Comparison of ENCODE assay signal across 1 cellular context in the genomic region with DNA sequence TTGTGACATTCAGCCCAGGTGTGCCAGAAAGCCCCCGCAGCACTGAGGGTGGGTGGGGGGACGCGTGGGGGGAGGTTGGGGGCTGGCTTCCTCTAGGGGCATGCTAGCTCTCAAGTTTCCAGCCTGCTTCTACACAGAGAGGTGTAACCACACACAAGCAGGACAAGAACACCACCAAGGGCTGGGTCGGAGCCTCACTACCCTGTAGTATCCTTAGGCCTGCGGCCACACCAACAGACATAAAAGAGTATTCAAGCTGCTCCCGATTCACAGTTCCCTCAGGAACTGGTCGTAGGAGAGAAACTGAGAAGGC.
TF ChIP-seq lines count a peak whose summit lies in the region.

No MANE protein-coding gene starts in this region.

TF ChIP-seq in GM23338, 12 proteins besides CTCF, POLR2A, EP300 and RAD21 (continued from another document):
- TF ChIP-seq, protein P1, sequence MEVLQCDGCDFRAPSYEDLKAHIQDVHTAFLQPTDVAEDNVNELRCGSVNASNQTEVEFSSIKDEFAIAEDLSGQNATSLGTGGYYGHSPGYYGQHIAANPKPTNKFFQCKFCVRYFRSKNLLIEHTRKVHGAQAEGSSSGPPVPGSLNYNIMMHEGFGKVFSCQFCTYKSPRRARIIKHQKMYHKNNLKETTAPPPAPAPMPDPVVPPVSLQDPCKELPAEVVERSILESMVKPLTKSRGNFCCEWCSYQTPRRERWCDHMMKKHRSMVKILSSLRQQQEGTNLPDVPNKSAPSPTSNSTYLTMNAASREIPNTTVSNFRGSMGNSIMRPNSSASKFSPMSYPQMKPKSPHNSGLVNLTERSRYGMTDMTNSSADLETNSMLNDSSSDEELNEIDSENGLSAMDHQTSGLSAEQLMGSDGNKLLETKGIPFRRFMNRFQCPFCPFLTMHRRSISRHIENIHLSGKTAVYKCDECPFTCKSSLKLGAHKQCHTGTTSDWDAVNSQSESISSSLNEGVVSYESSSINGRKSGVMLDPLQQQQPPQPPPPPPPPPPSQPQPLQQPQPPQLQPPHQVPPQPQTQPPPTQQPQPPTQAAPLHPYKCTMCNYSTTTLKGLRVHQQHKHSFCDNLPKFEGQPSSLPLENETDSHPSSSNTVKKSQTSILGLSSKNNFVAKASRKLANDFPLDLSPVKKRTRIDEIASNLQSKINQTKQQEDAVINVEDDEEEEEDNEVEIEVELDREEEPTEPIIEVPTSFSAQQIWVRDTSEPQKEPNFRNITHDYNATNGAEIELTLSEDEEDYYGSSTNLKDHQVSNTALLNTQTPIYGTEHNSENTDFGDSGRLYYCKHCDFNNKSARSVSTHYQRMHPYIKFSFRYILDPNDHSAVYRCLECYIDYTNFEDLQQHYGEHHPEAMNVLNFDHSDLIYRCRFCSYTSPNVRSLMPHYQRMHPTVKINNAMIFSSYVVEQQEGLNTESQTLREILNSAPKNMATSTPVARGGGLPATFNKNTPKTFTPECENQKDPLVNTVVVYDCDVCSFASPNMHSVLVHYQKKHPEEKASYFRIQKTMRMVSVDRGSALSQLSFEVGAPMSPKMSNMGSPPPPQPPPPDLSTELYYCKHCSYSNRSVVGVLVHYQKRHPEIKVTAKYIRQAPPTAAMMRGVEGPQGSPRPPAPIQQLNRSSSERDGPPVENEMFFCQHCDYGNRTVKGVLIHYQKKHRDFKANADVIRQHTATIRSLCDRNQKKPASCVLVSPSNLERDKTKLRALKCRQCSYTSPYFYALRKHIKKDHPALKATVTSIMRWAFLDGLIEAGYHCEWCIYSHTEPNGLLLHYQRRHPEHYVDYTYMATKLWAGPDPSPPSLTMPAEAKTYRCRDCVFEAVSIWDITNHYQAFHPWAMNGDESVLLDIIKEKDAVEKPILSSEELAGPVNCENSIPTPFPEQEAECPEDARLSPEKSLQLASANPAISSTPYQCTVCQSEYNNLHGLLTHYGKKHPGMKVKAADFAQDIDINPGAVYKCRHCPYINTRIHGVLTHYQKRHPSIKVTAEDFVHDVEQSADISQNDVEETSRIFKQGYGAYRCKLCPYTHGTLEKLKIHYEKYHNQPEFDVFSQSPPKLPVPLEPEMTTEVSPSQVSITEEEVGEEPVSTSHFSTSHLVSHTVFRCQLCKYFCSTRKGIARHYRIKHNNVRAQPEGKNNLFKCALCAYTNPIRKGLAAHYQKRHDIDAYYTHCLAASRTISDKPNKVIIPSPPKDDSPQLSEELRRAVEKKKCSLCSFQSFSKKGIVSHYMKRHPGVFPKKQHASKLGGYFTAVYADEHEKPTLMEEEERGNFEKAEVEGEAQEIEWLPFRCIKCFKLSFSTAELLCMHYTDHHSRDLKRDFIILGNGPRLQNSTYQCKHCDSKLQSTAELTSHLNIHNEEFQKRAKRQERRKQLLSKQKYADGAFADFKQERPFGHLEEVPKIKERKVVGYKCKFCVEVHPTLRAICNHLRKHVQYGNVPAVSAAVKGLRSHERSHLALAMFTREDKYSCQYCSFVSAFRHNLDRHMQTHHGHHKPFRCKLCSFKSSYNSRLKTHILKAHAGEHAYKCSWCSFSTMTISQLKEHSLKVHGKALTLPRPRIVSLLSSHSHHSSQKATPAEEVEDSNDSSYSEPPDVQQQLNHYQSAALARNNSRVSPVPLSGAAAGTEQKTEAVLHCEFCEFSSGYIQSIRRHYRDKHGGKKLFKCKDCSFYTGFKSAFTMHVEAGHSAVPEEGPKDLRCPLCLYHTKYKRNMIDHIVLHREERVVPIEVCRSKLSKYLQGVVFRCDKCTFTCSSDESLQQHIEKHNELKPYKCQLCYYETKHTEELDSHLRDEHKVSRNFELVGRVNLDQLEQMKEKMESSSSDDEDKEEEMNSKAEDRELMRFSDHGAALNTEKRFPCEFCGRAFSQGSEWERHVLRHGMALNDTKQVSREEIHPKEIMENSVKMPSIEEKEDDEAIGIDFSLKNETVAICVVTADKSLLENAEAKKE (CRISPR knock-in tag; IDR thresholded peaks at IDR 0.05) = no peak
- TF ChIP-seq EZH2 (IDR thresholded peaks at IDR 0.05; ENCODE audit: low read depth, unreplicated experiment) (no peak), EZH2phosphoT487 (IDR thresholded peaks at IDR 0.05; ENCODE audit: unreplicated experiment) (no peak), ZNF331 (CRISPR knock-in tag; IDR thresholded peaks at IDR 0.05; ENCODE audit: low read depth) (no peak), STAT1 (IDR thresholded peaks at IDR 0.05; ENCODE audit: unreplicated experiment) (no peak), CREB1 (CRISPR knock-in tag; IDR thresholded peaks at IDR 0.05; ENCODE audit: low read depth) (no peak), JUNB (IDR thresholded peaks at IDR 0.05; ENCODE audit: unreplicated experiment) (no peak), ZNF114 (CRISPR knock-in tag; IDR thresholded peaks at IDR 0.05) (no peak), POLR2AphosphoS5 (IDR thresholded peaks at IDR 0.05; ENCODE audit: low read depth) (no peak)
- TF ChIP-seq, protein P2, sequence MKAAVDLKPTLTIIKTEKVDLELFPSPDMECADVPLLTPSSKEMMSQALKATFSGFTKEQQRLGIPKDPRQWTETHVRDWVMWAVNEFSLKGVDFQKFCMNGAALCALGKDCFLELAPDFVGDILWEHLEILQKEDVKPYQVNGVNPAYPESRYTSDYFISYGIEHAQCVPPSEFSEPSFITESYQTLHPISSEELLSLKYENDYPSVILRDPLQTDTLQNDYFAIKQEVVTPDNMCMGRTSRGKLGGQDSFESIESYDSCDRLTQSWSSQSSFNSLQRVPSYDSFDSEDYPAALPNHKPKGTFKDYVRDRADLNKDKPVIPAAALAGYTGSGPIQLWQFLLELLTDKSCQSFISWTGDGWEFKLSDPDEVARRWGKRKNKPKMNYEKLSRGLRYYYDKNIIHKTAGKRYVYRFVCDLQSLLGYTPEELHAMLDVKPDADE (IDR thresholded peaks at IDR 0.05) = no peak
- TF ChIP-seq, protein P3, sequence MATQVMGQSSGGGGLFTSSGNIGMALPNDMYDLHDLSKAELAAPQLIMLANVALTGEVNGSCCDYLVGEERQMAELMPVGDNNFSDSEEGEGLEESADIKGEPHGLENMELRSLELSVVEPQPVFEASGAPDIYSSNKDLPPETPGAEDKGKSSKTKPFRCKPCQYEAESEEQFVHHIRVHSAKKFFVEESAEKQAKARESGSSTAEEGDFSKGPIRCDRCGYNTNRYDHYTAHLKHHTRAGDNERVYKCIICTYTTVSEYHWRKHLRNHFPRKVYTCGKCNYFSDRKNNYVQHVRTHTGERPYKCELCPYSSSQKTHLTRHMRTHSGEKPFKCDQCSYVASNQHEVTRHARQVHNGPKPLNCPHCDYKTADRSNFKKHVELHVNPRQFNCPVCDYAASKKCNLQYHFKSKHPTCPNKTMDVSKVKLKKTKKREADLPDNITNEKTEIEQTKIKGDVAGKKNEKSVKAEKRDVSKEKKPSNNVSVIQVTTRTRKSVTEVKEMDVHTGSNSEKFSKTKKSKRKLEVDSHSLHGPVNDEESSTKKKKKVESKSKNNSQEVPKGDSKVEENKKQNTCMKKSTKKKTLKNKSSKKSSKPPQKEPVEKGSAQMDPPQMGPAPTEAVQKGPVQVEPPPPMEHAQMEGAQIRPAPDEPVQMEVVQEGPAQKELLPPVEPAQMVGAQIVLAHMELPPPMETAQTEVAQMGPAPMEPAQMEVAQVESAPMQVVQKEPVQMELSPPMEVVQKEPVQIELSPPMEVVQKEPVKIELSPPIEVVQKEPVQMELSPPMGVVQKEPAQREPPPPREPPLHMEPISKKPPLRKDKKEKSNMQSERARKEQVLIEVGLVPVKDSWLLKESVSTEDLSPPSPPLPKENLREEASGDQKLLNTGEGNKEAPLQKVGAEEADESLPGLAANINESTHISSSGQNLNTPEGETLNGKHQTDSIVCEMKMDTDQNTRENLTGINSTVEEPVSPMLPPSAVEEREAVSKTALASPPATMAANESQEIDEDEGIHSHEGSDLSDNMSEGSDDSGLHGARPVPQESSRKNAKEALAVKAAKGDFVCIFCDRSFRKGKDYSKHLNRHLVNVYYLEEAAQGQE (IDR thresholded peaks at IDR 0.05; ENCODE audit: unreplicated experiment) = no peak
